2 cellular contexts compared by ENCODE assay signal in genomic region chr3:19899833-19900232, GRCh38. TPM values are rescaled to one million over a fixed set of nuclear protein-coding genes. Genes with fewer than 3 reads are reported as not detected.
"Had no signal": no experiment of that assay in that cellular context is flagged by ENCODE, and none has a peak within 500 bp of the region (broad histone marks: within the 10 kb centered on the region; RNA-seq: fewer than 3 reads in every experiment).

No MANE protein-coding gene starts in this region.

RNA-seq across cellular contexts. Expression of gene EFHB, which starts 34.2 kb away (rescaled TPM):
- total RNA-seq: H4, HT-29 had no signal
